In genomic region chr22:20312396-20313191, GRCh38 we compare ENCODE assay signal across 18 cellular contexts. TPM values are rescaled to one million over a fixed set of nuclear protein-coding genes. Genes with fewer than 3 reads are reported as not detected.
DNase-seq lines count a peak whose midpoint lies in the region; ATAC-seq, FAIRE-seq and TF ChIP-seq lines count a peak whose summit lies in the region.
"Had no signal": no experiment of that assay in that cellular context is flagged by ENCODE, and none has a peak within 500 bp of the region (broad histone marks: within the 10 kb centered on the region; RNA-seq: fewer than 3 reads in every experiment).

No MANE protein-coding gene starts in this region.

- no peak for ATAC-seq in DND-41 (ENCODE audit: insufficient read depth, low read depth)
- no peak for ATAC-seq in GM18519 (IDR thresholded peaks at IDR 0.05; ENCODE audit: low FRiP score, unreplicated experiment)
- ATAC-seq: gastrocnemius medialis had no signal

- no peak overlapping the region for H3K4me3 ChIP-seq in BLaER1
- no peak overlapping the region for H3K4me3 ChIP-seq in DND-41 (ENCODE audit: low read depth in 1 of 2, low read length in 2 of 2)
- no peak overlapping the region for H3K4me3 ChIP-seq in kidney (ENCODE audit: low read length in 2 of 2)
- H3K4me3 ChIP-seq: ascending aorta, gastrocnemius medialis, HAP-1, SJSA1 had no signal

- H2AFZ ChIP-seq in DND-41 (ENCODE audit: low read depth, low read length): no peak overlapping the region

- H3K79me2 ChIP-seq in DND-41 (ENCODE audit: insufficient read depth, low read length): peaks cover 14% of the 10 kb centered on the region

- H3K9me3 ChIP-seq in BLaER1 (no peaks in the 10 kb centered on the region), DND-41 (ENCODE audit: insufficient read depth, low read length, severe bottlenecking) (no peaks in the 10 kb centered on the region), kidney (ENCODE audit: control insufficient read depth in 1 of 2, low read length in 2 of 2) (no peaks in the 10 kb centered on the region)
- H3K9me3 ChIP-seq: ascending aorta, gastrocnemius medialis, HAP-1, SJSA1 had no signal

- no peak for FAIRE-seq in kidney (lab: Jason Lieb, UNC)

- DNase-seq in DND-41 (peak; percentile 4), kidney (peak; percentile 59), posterior vena cava (ENCODE audit: low spot score) (peak; percentile 72), T1000 (lab: John Stamatoyannopoulos, UW) (no peak), CD1c-positive myeloid dendritic cell (ENCODE audit: extremely low spot score) (no peak), SHP77 treated with DMSO at 0.1 percent for 48 hours (lab: John Stamatoyannopoulos, UW) (no peak)
- DNase-seq: activated CD4-positive, alpha-beta T cell treated with anti-CD3 and anti-CD28 coated beads for 48 hours; activated gamma-delta T cell; gastrocnemius medialis; IMR-90; NCI-H187 treated with DMSO at 0.1 percent for 48 hours; NCI-H510A treated with DMSO at 0.1 percent for 48 hours; stimulated activated CD4-positive, alpha-beta T cell treated with anti-CD3 and anti-CD28 coated beads, Interleukin-4, amount 100 ng/mL, for 4 hours had no signal

- H3K27me3 ChIP-seq in BLaER1 (no peaks in the 10 kb centered on the region), DND-41 (ENCODE audit: insufficient read depth, low read length, poor library complexity) (no peaks in the 10 kb centered on the region)
- H3K27me3 ChIP-seq: ascending aorta, gastrocnemius medialis, SJSA1 had no signal

- peaks cover 61% of the 10 kb centered on the region for H3K4me1 ChIP-seq in BLaER1
- H3K4me1 ChIP-seq in DND-41 (ENCODE audit: insufficient read depth, low read length): peaks cover 17% of the 10 kb centered on the region
- H3K4me1 ChIP-seq in kidney (ENCODE audit: control insufficient read depth in 1 of 2, insufficient read depth in 1 of 2, low read depth in 1 of 2, low read length in 2 of 2): peaks cover 0 to 3% of the 10 kb centered on the region in 2 donors
- H3K4me1 ChIP-seq: HAP-1, SJSA1 had no signal

- intact Hi-C loops in kidney (cut with DNase I): no loop called here
- intact Hi-C loops in posterior vena cava (cut with DNase I): no loop called here

- H3K36me3 ChIP-seq in BLaER1 (peaks cover 6% of the 10 kb centered on the region; the same call in 1 of the 2 replicates), DND-41 (ENCODE audit: insufficient read depth, low read length) (peaks cover 4% of the 10 kb centered on the region; the same call in 1 of the 2 replicates), kidney (ENCODE audit: control insufficient read depth in 1 of 2, insufficient read depth in 2 of 2, low read length in 2 of 2) (no peaks in the 10 kb centered on the region)
- H3K36me3 ChIP-seq: gastrocnemius medialis, HAP-1, SJSA1 had no signal

- H3K9ac ChIP-seq in BLaER1 (peak overlapping the region; percentile 26; the same call in 1 of the 2 replicates), DND-41 (ENCODE audit: low read depth, low read length) (no peak overlapping the region), kidney (ENCODE audit: low read length in 2 of 2) (no peak overlapping the region)

- peak overlapping the region; percentile 43 for H3K4me2 ChIP-seq in BLaER1
- no peak overlapping the region for H3K4me2 ChIP-seq in DND-41 (ENCODE audit: insufficient read depth, low read length)

- H3K27ac ChIP-seq in BLaER1 (0 out of 2 replicates have a peak overlapping the region, but pooled peaks have one; percentile 18), DND-41 (ENCODE audit: low read length) (no peak overlapping the region), kidney (ENCODE audit: low read depth in 2 of 2, low read length in 2 of 2) (no peak overlapping the region)
- H3K27ac ChIP-seq: ascending aorta, gastrocnemius medialis, SJSA1 had no signal

- H4K20me1 ChIP-seq in BLaER1 (peaks cover 18% of the 10 kb centered on the region), DND-41 (ENCODE audit: insufficient read depth, low read length) (peaks cover 18% of the 10 kb centered on the region)

- TF ChIP-seq CTCF in DND-41 (IDR thresholded peaks at IDR 0.05; ENCODE audit: borderline replicate concordance, extremely low read depth, low read length, poor library complexity, severe bottlenecking): no peak
- TF ChIP-seq CTCF in kidney (IDR thresholded peaks at IDR 0.05; ENCODE audit: borderline replicate concordance, extremely low read depth, insufficient read depth): no peak

RNA-seq across cellular contexts. Expression of gene DGCR6L, which starts 7.3 kb away (rescaled TPM):
- total RNA-seq in kidney (35.3 TPM), posterior vena cava (10 to 100 TPM; 25.7 to 27.1 TPM)
- 137 TPM for polyA plus RNA-seq in kidney (ENCODE audit: insufficient read depth, low read depth, low replicate concordance)

RNA-seq across cellular contexts. Expression of gene RTN4R, which starts 44.5 kb away (rescaled TPM):
- 1.2 TPM for total RNA-seq in kidney
- polyA plus RNA-seq in kidney (ENCODE audit: insufficient read depth, low read depth, low replicate concordance): 2.5 TPM
- total RNA-seq in posterior vena cava: under 1 TPM; 0.19 to 0.76 TPM

Comparison
In these comparisons a context has a peak if more than half of its experiments do, and no peak if none do; other contexts are left out.
1. DNase-seq: peak in DND-41 (single experiment), kidney (single experiment) and posterior vena cava (single experiment); none in T1000 (single experiment), CD1c-positive myeloid dendritic cell (single experiment) and SHP77 treated with DMSO at 0.1 percent for 48 hours (single experiment).